In the genomic region with DNA sequence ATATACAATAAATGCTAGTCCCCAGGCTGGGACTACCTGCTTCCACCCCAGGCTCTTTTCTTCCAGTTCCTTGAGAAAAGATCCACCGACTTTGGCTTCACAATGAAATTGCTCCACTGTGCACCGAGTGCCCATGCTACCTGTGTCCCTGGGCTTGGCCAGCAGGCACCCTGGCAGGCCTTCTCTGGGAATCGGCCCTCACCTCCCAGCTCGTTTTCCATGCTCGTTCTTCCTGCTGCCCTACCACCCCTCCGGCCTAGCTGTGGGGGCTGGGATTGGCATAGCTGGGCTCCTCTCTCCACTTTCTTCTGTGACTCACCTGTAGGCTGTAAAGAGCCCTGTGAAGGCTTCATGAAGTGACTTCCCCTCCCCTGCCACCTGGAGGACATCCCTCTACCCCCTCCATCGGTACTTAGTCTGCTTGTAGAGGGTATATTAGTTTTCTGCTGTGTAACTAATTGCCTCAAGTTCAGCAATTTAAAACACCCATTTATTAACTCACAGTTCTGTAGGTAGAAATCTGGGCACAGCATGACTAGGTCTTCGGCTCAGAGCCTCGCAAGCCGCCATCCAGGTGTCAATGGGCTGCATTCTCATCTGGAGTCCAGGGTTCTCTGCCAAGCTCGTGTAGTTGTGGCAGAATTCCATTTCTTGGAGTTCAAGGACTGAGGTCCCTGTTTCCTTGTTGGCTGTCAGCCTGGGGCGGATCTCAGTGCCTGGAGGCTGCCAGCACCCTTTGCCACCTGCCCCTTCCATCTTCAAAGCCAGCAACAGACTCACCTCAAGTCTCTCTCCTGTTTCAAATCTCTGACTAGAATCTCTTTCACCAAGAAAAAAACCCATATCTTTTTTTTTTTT, we compare ENCODE assay signal across 2 cellular contexts.
TF ChIP-seq lines count a peak whose summit lies in the region.

No MANE protein-coding gene starts in this region.

TF ChIP-seq in WTC11, 78 proteins besides CTCF, POLR2A, EP300 and RAD21:
- TF ChIP-seq, protein P1, sequence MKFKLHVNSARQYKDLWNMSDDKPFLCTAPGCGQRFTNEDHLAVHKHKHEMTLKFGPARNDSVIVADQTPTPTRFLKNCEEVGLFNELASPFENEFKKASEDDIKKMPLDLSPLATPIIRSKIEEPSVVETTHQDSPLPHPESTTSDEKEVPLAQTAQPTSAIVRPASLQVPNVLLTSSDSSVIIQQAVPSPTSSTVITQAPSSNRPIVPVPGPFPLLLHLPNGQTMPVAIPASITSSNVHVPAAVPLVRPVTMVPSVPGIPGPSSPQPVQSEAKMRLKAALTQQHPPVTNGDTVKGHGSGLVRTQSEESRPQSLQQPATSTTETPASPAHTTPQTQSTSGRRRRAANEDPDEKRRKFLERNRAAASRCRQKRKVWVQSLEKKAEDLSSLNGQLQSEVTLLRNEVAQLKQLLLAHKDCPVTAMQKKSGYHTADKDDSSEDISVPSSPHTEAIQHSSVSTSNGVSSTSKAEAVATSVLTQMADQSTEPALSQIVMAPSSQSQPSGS (CRISPR knock-in tag; IDR thresholded peaks at IDR 0.05; ENCODE audit: borderline replicate concordance, low read depth), result no peak
- TF ChIP-seq FOXJ3 (CRISPR knock-in tag; IDR thresholded peaks at IDR 0.05; ENCODE audit: borderline replicate concordance) (no peak), ZNF219 (CRISPR knock-in tag; IDR thresholded peaks at IDR 0.05; ENCODE audit: borderline replicate concordance) (no peak), PRRX2 (CRISPR knock-in tag; IDR thresholded peaks at IDR 0.05) (no peak), ZNF138 (CRISPR knock-in tag; conservative IDR thresholded peaks at IDR 0.05) (no peak), TCF7 (CRISPR knock-in tag; IDR thresholded peaks at IDR 0.05; ENCODE audit: low read depth) (no peak), TP53 (CRISPR knock-in tag; IDR thresholded peaks at IDR 0.05) (no peak)

TF ChIP-seq in SK-N-SH, 30 proteins besides CTCF, POLR2A, EP300 and RAD21 (continued from another document):
- TF ChIP-seq, protein P2, sequence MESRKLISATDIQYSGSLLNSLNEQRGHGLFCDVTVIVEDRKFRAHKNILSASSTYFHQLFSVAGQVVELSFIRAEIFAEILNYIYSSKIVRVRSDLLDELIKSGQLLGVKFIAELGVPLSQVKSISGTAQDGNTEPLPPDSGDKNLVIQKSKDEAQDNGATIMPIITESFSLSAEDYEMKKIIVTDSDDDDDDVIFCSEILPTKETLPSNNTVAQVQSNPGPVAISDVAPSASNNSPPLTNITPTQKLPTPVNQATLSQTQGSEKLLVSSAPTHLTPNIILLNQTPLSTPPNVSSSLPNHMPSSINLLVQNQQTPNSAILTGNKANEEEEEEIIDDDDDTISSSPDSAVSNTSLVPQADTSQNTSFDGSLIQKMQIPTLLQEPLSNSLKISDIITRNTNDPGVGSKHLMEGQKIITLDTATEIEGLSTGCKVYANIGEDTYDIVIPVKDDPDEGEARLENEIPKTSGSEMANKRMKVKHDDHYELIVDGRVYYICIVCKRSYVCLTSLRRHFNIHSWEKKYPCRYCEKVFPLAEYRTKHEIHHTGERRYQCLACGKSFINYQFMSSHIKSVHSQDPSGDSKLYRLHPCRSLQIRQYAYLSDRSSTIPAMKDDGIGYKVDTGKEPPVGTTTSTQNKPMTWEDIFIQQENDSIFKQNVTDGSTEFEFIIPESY (IDR thresholded peaks at IDR 0.05; ENCODE audit: borderline replicate concordance, low read depth), result no peak
- no peak for TF ChIP-seq GATA2 (CRISPR knock-in tag; IDR thresholded peaks at IDR 0.05)
- TF ChIP-seq, protein P3, sequence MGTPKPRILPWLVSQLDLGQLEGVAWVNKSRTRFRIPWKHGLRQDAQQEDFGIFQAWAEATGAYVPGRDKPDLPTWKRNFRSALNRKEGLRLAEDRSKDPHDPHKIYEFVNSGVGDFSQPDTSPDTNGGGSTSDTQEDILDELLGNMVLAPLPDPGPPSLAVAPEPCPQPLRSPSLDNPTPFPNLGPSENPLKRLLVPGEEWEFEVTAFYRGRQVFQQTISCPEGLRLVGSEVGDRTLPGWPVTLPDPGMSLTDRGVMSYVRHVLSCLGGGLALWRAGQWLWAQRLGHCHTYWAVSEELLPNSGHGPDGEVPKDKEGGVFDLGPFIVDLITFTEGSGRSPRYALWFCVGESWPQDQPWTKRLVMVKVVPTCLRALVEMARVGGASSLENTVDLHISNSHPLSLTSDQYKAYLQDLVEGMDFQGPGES (IDR thresholded peaks at IDR 0.05; ENCODE audit: low read depth, low read length), result no peak
- no peak for TF ChIP-seq FOXJ3 (CRISPR knock-in tag; IDR thresholded peaks at IDR 0.05)
- no peak for TF ChIP-seq CHD2 (IDR thresholded peaks at IDR 0.05; ENCODE audit: low read length, partially characterized antibody)
